10 cellular contexts compared by ENCODE assay signal in the genomic region with DNA sequence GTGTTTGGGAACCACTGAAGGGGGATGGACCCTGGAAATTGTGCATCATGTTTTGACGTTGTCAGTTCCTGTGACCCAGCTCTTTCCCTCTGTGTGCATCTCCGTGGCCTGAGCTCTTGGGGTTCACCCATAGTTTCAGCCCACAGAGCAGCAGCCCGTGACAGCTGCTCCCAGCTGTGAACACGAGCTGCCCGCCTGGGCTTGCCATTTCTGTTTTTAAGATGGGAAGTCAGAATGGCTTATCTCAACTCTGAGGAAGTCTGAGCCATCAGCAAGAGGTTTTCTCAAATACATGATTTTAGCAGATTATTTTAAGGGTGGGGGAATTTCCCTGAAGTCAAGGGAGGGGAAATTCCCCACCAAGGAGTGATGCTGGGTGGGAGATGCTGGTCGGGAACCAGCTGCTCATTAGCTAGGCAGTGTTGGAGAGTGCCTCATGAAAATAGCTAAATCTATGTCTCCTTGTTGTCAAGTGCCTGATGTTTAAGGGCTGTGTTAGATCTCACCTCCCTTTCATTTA. TPM values are rescaled to one million over a fixed set of nuclear protein-coding genes. Genes with fewer than 3 reads are reported as not detected.
A peak's percentile ranks its signal among the peaks of the same experiment; 100 is the strongest.
DNase-seq lines count a peak whose midpoint lies in the region; ATAC-seq, FAIRE-seq and TF ChIP-seq lines count a peak whose summit lies in the region.
"Had no signal": no experiment of that assay in that cellular context is flagged by ENCODE, and none has a peak within 500 bp of the region (broad histone marks: within the 10 kb centered on the region; RNA-seq: fewer than 3 reads in every experiment).

No MANE protein-coding gene starts in this region.

- H3K9me3 ChIP-seq in keratinocyte (ENCODE audit: control insufficient read depth, low read depth, low read length) (no peaks in the 10 kb centered on the region), kidney (ENCODE audit: control insufficient read depth in 1 of 2, low read length in 2 of 2) (no peaks in the 10 kb centered on the region)

- H3K27ac ChIP-seq in keratinocyte (ENCODE audit: control insufficient read depth, insufficient read depth, low read length) (no peak overlapping the region), kidney (ENCODE audit: low read depth in 2 of 2, low read length in 2 of 2) (no peak overlapping the region)
- H3K27ac ChIP-seq: 22Rv1 had no signal

- no peaks in the 10 kb centered on the region for H4K20me1 ChIP-seq in keratinocyte (ENCODE audit: control insufficient read depth, extremely low read depth, insufficient read depth, low read length)

- no peak overlapping the region for H2AFZ ChIP-seq in keratinocyte (ENCODE audit: control insufficient read depth, low read length)

- H3K36me3 ChIP-seq in keratinocyte (ENCODE audit: control insufficient read depth in 2 of 2, extremely low read depth in 1 of 2, insufficient read depth in 2 of 2, low read length in 2 of 2) (no peaks in the 10 kb centered on the region), kidney (ENCODE audit: control insufficient read depth in 1 of 2, insufficient read depth in 2 of 2, low read length in 2 of 2) (no peaks in the 10 kb centered on the region)

- no peak overlapping the region for H3K4me2 ChIP-seq in keratinocyte (ENCODE audit: control insufficient read depth, extremely low read depth, insufficient read depth, low read depth, low read length)

- no peaks in the 10 kb centered on the region for H3K79me2 ChIP-seq in keratinocyte (ENCODE audit: control insufficient read depth, insufficient read depth, low read length)

- no peaks in the 10 kb centered on the region for H3K27me3 ChIP-seq in keratinocyte (ENCODE audit: control insufficient read depth, extremely low read depth, insufficient read depth, low read length)

- intact Hi-C loops in kidney (cut with DNase I) = no loop called here

- DNase-seq in DMS 273 (lab: John Stamatoyannopoulos, UW; ENCODE audit: unreplicated experiment) (peak; percentile 10), DMS 273 treated with DMSO at 0.1 percent for 48 hours (lab: John Stamatoyannopoulos, UW) (no peak), activated T-cell treated with anti-CD3 and anti-CD28 coated beads for 48 hours (ENCODE audit: low read depth) (peak; percentile 67), keratinocyte (ENCODE audit: low read depth, low spot score) (no peak), DMS114 treated with DMSO at 0.1 percent for 48 hours (lab: John Stamatoyannopoulos, UW; ENCODE audit: unreplicated experiment) (no peak), kidney (no peak)
- DNase-seq in stimulated activated CD8-positive, alpha-beta memory T cell treated with anti-CD3 and anti-CD28 coated beads, Interleukin-7, amount 100 ng/mL, for 24 hours (ENCODE audit: low read depth) = peak; percentile 44

- peak; percentile 62 for ATAC-seq in HG03442 (IDR thresholded peaks at IDR 0.05; ENCODE audit: unreplicated experiment)

- no peaks in the 10 kb centered on the region for H3K9me1 ChIP-seq in keratinocyte (ENCODE audit: control insufficient read depth, extremely low read depth, insufficient read depth, low read length)

- TF ChIP-seq CTCF in keratinocyte (optimal IDR thresholded peaks at IDR 0.05 in 1 of 3, IDR thresholded peaks at IDR 0.05 in 1 of 3, conservative IDR thresholded peaks at IDR 0.05 in 1 of 3; ENCODE audit: extremely low read depth in 1 of 3, insufficient read depth in 2 of 3, low read length in 3 of 3) (no peak), kidney (IDR thresholded peaks at IDR 0.05; ENCODE audit: borderline replicate concordance, extremely low read depth, insufficient read depth) (no peak)

- H3K9ac ChIP-seq in keratinocyte (ENCODE audit: control insufficient read depth, extremely low read depth, insufficient read depth, low read length) (no peak overlapping the region), kidney (ENCODE audit: low read length in 2 of 2) (no peak overlapping the region)

- H3K4me1 ChIP-seq in keratinocyte (ENCODE audit: control insufficient read depth, extremely low read depth, insufficient read depth, low read length) (peaks cover 22% of the 10 kb centered on the region), kidney (ENCODE audit: control insufficient read depth in 1 of 2, insufficient read depth in 1 of 2, low read depth in 1 of 2, low read length in 2 of 2) (peaks cover 20 to 35% of the 10 kb centered on the region in 2 donors)

- peak; percentile 34 for FAIRE-seq in keratinocyte (lab: Jason Lieb, UNC)
- no peak for FAIRE-seq in kidney (lab: Jason Lieb, UNC)

- H3K4me3 ChIP-seq in keratinocyte (ENCODE audit: control insufficient read depth in 2 of 3, extremely low read depth in 1 of 3, insufficient read depth in 2 of 3, low read depth in 1 of 3, low read length in 3 of 3) = no peak overlapping the region
- no peak overlapping the region for H3K4me3 ChIP-seq in kidney (ENCODE audit: low read length in 2 of 2)

- dilution Hi-C loops in keratinocyte (cut with MboI; ENCODE audit: extremely low pct_ligation_motif_present, low sequenced_read_pairs) = no loop called here

RNA-seq across cellular contexts. Expression of gene C1QTNF9, which starts 34.9 kb away (rescaled TPM):
- not detected in 3 replicates for polyA plus RNA-seq in keratinocyte
- not detected for polyA plus RNA-seq in keratinocyte (2011; ENCODE audit: low read depth)
- not detected in 2 replicates for polyA plus RNA-seq in keratinocyte (2011; cell fraction: cytosol; rRNA removed)
- polyA plus RNA-seq in keratinocyte (2011; cell fraction: nucleus; rRNA removed) = not detected in 2 replicates
- polyA plus RNA-seq in keratinocyte (2012; ENCODE audit: low replicate concordance) = not detected in 2 replicates
- not detected in 3 replicates for polyA minus RNA-seq in keratinocyte
- polyA minus RNA-seq in keratinocyte (2011; cell fraction: cytosol; rRNA and poly(A)+ RNA removed) = not detected
- not detected in 2 replicates for polyA minus RNA-seq in keratinocyte (2011; cell fraction: nucleus; rRNA and poly(A)+ RNA removed)
- total RNA-seq in kidney = 0.25 TPM
- not detected for polyA plus RNA-seq in kidney (ENCODE audit: insufficient read depth, low read depth, low replicate concordance)
- total RNA-seq: SK-MEL-5 had no signal

Comparison
In these comparisons a context has a peak if more than half of its experiments do, and no peak if none do; other contexts are left out.
1. DNase-seq: peak in DMS 273 (single experiment), activated T-cell treated with anti-CD3 and anti-CD28 coated beads for 48 hours (single experiment) and stimulated activated CD8-positive, alpha-beta memory T cell treated with anti-CD3 and anti-CD28 coated beads, Interleukin-7, amount 100 ng/mL, for 24 hours (single experiment); none in DMS 273 treated with DMSO at 0.1 percent for 48 hours (single experiment), keratinocyte (single experiment), DMS114 treated with DMSO at 0.1 percent for 48 hours (single experiment) and kidney (single experiment).